Comparison of ENCODE assay signal across 9 cellular contexts in genomic region chr3:120615863-120616599, GRCh38. TPM values are rescaled to one million over a fixed set of nuclear protein-coding genes. Genes with fewer than 3 reads are reported as not detected.
DNase-seq lines count a peak whose midpoint lies in the region; ATAC-seq, FAIRE-seq and TF ChIP-seq lines count a peak whose summit lies in the region.
"Had no signal": no experiment of that assay in that cellular context is flagged by ENCODE, and none has a peak within 500 bp of the region (broad histone marks: within the 10 kb centered on the region; RNA-seq: fewer than 3 reads in every experiment).

No MANE protein-coding gene starts in this region.

- H3K36me3 ChIP-seq in SU-DHL-6 (ENCODE audit: low read length) = no peaks in the 10 kb centered on the region
- H3K36me3 ChIP-seq in heart left ventricle = no peaks in the 10 kb centered on the region

- no peaks in the 10 kb centered on the region for H3K4me1 Mint-ChIP-seq in activated T-helper 2 cell treated with anti-CD3 and anti-CD28 coated beads, Interferon-gamma antibody, Interleukin-2, Interleukin-4, amounts not matched to agents 10 μg/mL and 5 μg/mL and 100 μg/mL, durations not matched to agents 14 hours and 24 hours and 36 hours (ENCODE audit: low read depth)

- FAIRE-seq in H54 (lab: Jason Lieb, UNC) = no peak

- no peak overlapping the region for H3K4me3 ChIP-seq in SU-DHL-6 (ENCODE audit: insufficient read depth, low read length, poor library complexity, severe bottlenecking)
- no peak overlapping the region for H3K4me3 ChIP-seq in heart left ventricle
- no peak overlapping the region for H3K4me3 ChIP-seq in skin epidermis

- H3K36me3 Mint-ChIP-seq in activated T-helper 2 cell treated with anti-CD3 and anti-CD28 coated beads, Interferon-gamma antibody, Interleukin-2, Interleukin-4, amounts not matched to agents 10 μg/mL and 5 μg/mL and 100 μg/mL, durations not matched to agents 14 hours and 24 hours and 36 hours (ENCODE audit: low read depth) = no peaks in the 10 kb centered on the region

- TF ChIP-seq POLR2A in H54 (IDR thresholded peaks at IDR 0.05; ENCODE audit: low read depth, low read length) = no peak; the same call in 1 of the 2 replicates
- peak in 1 of 2 donors; percentile 29 for TF ChIP-seq POLR2A in heart left ventricle (IDR thresholded peaks at IDR 0.05)

- no peak overlapping the region for H3K27ac Mint-ChIP-seq in activated T-helper 2 cell treated with anti-CD3 and anti-CD28 coated beads, Interferon-gamma antibody, Interleukin-2, Interleukin-4, amounts not matched to agents 10 μg/mL and 5 μg/mL and 100 μg/mL, durations not matched to agents 14 hours and 24 hours and 36 hours

- intact Hi-C loops in heart left ventricle (cut with DNase I) = no loop called here
- intact Hi-C loops in activated T-helper 2 cell treated with anti-CD3 and anti-CD28 coated beads, Interferon-gamma antibody, Interleukin-2, Interleukin-4, amounts not matched to agents 10 μg/mL and 5 μg/mL and 100 μg/mL, durations not matched to agents 14 hours and 24 hours and 36 hours (cut with micrococcal nuclease) = no loop called here

- no peaks in the 10 kb centered on the region for H3F3A ChIP-seq in SU-DHL-6 (ENCODE audit: insufficient read depth)

- no peak overlapping the region for H3K4me2 ChIP-seq in SU-DHL-6 (ENCODE audit: low read depth, low read length, poor library complexity, severe bottlenecking)

- no peaks in the 10 kb centered on the region for H3K79me2 ChIP-seq in SU-DHL-6 (ENCODE audit: insufficient read depth, low read length)

- H3K27me3 Mint-ChIP-seq in activated T-helper 2 cell treated with anti-CD3 and anti-CD28 coated beads, Interferon-gamma antibody, Interleukin-2, Interleukin-4, amounts not matched to agents 10 μg/mL and 5 μg/mL and 100 μg/mL, durations not matched to agents 14 hours and 24 hours and 36 hours (ENCODE audit: low read depth) = peaks cover 3% of the 10 kb centered on the region

- H4K20me1 ChIP-seq in SU-DHL-6 (ENCODE audit: low read depth, low read length) = no peaks in the 10 kb centered on the region

- peak; percentile 13 for DNase-seq in H54 (ENCODE audit: insufficient read length, low spot score)
- peak; percentile 47 to 77 (median 73) for DNase-seq in heart left ventricle
- no peak for DNase-seq in activated T-helper 2 cell treated with anti-CD3 and anti-CD28 coated beads, Interferon-gamma antibody, Interleukin-2, Interleukin-4, amounts not matched to agents 10 μg/mL and 5 μg/mL and 100 μg/mL, durations not matched to agents 14 hours and 24 hours and 36 hours (ENCODE audit: low spot score)
- no peak for DNase-seq in NCI-H748 (lab: John Stamatoyannopoulos, UW; ENCODE audit: unreplicated experiment)
- DNase-seq: activated effector memory CD4-positive, alpha-beta T cell treated with anti-CD3 and anti-CD28 coated beads, Interleukin-2, amount 50 U/mL, for 16 hours had no signal

- peaks cover 0 to 12% (median 0%) of the 10 kb centered on the region in 12 donors for H3K4me1 ChIP-seq in heart left ventricle

- H3K9me3 Mint-ChIP-seq in activated T-helper 2 cell treated with anti-CD3 and anti-CD28 coated beads, Interferon-gamma antibody, Interleukin-2, Interleukin-4, amounts not matched to agents 10 μg/mL and 5 μg/mL and 100 μg/mL, durations not matched to agents 14 hours and 24 hours and 36 hours = no peaks in the 10 kb centered on the region

- no peaks in the 10 kb centered on the region for H3K9me2 ChIP-seq in SU-DHL-6 (replicated peaks; ENCODE audit: insufficient read depth, low read length)

- no peaks in the 10 kb centered on the region for H3K27me3 ChIP-seq in SU-DHL-6 (ENCODE audit: low read length)
- no peaks in the 10 kb centered on the region for H3K27me3 ChIP-seq in heart left ventricle

- no peak overlapping the region for H3K9ac ChIP-seq in SU-DHL-6 (ENCODE audit: low read length)

- ATAC-seq in heart left ventricle = peak; percentile 71 to 93 (median 90)
- no peak for ATAC-seq in HG03095 (IDR thresholded peaks at IDR 0.05; ENCODE audit: unreplicated experiment)
- no peak for ATAC-seq in GM18870 (IDR thresholded peaks at IDR 0.05; ENCODE audit: unreplicated experiment)

- no peak for TF ChIP-seq CTCF in SU-DHL-6 (IDR thresholded peaks at IDR 0.05; ENCODE audit: insufficient read depth, low read length, poor library complexity, severe bottlenecking)
- no peak for TF ChIP-seq CTCF in heart left ventricle (IDR thresholded peaks at IDR 0.05)

- no peak overlapping the region for H3K27ac ChIP-seq in SU-DHL-6 (ENCODE audit: low read depth, low read length)
- H3K27ac ChIP-seq in heart left ventricle = peak overlapping the region in 10 of 12 donors; percentile 9 to 71 (median 48)
- H3K27ac ChIP-seq in skin epidermis = peak overlapping the region in 15 of 21 experiments; percentile 8 to 83 (median 57)

- 47 to 64% (median 55%) methylated on average over 9 to 13 of the region's 13 CpGs for WGBS in heart left ventricle, 4 donors

- peak overlapping the region; percentile 74 for H2AFZ ChIP-seq in SU-DHL-6 (ENCODE audit: low read depth, low read length, severe bottlenecking)

- no peak overlapping the region for H3K4me3 Mint-ChIP-seq in activated T-helper 2 cell treated with anti-CD3 and anti-CD28 coated beads, Interferon-gamma antibody, Interleukin-2, Interleukin-4, amounts not matched to agents 10 μg/mL and 5 μg/mL and 100 μg/mL, durations not matched to agents 14 hours and 24 hours and 36 hours (ENCODE audit: low read depth)

- H3K9me3 ChIP-seq in SU-DHL-6 (ENCODE audit: insufficient read depth, low read length) (no peaks in the 10 kb centered on the region), heart left ventricle (no peaks in the 10 kb centered on the region)

RNA-seq across cellular contexts. Expression of gene NDUFB4, which starts 19.9 kb away (rescaled TPM):
- total RNA-seq in heart left ventricle = 100 to 1,000 TPM; 283 to 596 (median 505) TPM
- 100 to 1,000 TPM; 477 to 899 TPM for polyA plus RNA-seq in heart left ventricle
- 142 and 154 TPM in 2 replicates for total RNA-seq in activated T-helper 2 cell treated with anti-CD3 and anti-CD28 coated beads, Interferon-gamma antibody, Interleukin-2, Interleukin-4, amounts not matched to agents 10 μg/mL and 5 μg/mL and 100 μg/mL, durations not matched to agents 14 hours and 24 hours and 36 hours

Comparison
In these comparisons a context has a peak if more than half of its experiments do, and no peak if none do; other contexts are left out.
1. DNase-seq: peak in H54 (single experiment) and heart left ventricle (5 of 5); none in activated T-helper 2 cell treated with anti-CD3 and anti-CD28 coated beads, Interferon-gamma antibody, Interleukin-2, Interleukin-4, amounts not matched to agents 10 μg/mL and 5 μg/mL and 100 μg/mL, durations not matched to agents 14 hours and 24 hours and 36 hours (single experiment) and NCI-H748 (single experiment).
2. ATAC-seq: peak in heart left ventricle (4 of 4); none in HG03095 (single experiment) and GM18870 (single experiment).